ENCODE assay signal across 8 cellular contexts in the genomic region with DNA sequence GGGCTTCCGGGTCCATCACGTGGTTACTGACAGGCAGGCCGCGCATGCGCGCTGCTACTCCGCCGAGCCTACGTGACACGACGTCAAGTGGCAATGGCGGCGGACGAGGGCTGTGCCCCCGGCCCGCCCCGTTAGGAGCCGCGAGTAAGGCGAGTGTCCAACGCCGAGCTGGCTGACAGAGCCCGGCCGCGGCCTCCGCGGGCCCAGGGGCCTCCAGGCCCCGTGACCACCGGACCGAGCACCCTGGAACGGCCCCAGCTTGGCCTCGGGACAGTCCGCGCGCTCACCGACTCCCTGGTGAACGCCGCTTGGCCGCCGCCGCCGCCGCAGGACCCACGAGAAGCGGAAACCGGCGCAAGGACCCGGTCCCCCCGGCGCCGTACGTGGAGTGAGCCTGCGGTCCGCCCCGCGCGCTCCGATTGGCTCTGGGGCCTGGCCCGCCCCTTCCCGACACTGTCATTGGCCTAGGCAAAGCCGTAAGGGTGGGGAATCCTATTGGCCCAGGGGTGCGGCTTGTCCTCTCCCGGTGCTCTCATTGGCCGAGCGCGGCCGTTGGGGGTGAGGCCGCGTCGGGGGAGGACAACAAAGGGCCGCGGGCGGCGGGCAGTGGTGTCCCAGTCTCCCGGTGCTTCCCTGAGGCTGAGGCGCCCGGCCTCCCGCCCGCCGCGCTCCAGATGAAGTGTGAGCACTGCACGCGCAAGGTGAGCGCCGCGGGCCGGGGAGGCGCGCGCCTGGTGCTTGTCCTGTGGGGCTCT. TPM values are rescaled to one million over a fixed set of nuclear protein-coding genes. Genes with fewer than 3 reads are reported as not detected.
A peak's percentile ranks its signal among the peaks of the same experiment; 100 is the strongest.
DNase-seq lines count a peak whose midpoint lies in the region; ATAC-seq and TF ChIP-seq lines count a peak whose summit lies in the region.

NARF (plus strand) TSS at position 612 of the 755 bp plus-strand sequence; CDS start at position 675, 63 bp downstream.

- peaks cover 27% of the 10 kb centered on the region for H3K4me1 Mint-ChIP-seq in progenitor cell of endocrine pancreas (ENCODE audit: low read depth)

- no peak for TF ChIP-seq CTCF in GM13976 (IDR thresholded peaks at IDR 0.05; ENCODE audit: borderline replicate concordance, control extremely low read depth, extremely low read depth, insufficient read depth, missing control alignments)
- TF ChIP-seq CTCF in progenitor cell of endocrine pancreas (IDR thresholded peaks at IDR 0.05; ENCODE audit: unreplicated experiment), result no peak

- H3K27ac Mint-ChIP-seq in progenitor cell of endocrine pancreas, result peak within 1 kb of the TSS; percentile 96

- H3K4me3 Mint-ChIP-seq in progenitor cell of endocrine pancreas (ENCODE audit: low read depth), result peak within 1 kb of the TSS; percentile 90

- DNase-seq in GM13976 (ENCODE audit: low spot score), result peak; percentile 99
- DNase-seq in NCI-H146 treated with DMSO at 0.1 percent for 48 hours (lab: John Stamatoyannopoulos, UW; ENCODE audit: unreplicated experiment), result peak; percentile 96
- peak; percentile 97 for DNase-seq in amniotic epithelial cell (ENCODE audit: low read depth)
- peak; percentile 99 for DNase-seq in left cardiac atrium
- DNase-seq in progenitor cell of endocrine pancreas (ENCODE audit: low spot score, unreplicated experiment), result peak; percentile 95
- peak; percentile 98 for DNase-seq in ureter (ENCODE audit: low spot score)

- no peaks in the 10 kb centered on the region for H3K27me3 Mint-ChIP-seq in progenitor cell of endocrine pancreas

- intact Hi-C loops in T-helper 1 cell treated with Interleukin-12 subunit alpha and Interleukin-12 subunit beta and Interleukin-4 antibody, amounts not matched to agents 30 ng/mL and 1 ng/mL, for 36 hours (cut with micrococcal nuclease), result loop anchor here (1.0 to 5.0 kb wide), 10 partner anchors 8 to 435 kb away; partner anchors contain the start of genes CYBC1, DCXR, FOXK2 and LRRC45
- intact Hi-C loops in left cardiac atrium (cut with DNase I), result no loop called here

- peaks cover 3% of the 10 kb centered on the region for H3K9me3 Mint-ChIP-seq in progenitor cell of endocrine pancreas (ENCODE audit: low read depth)

- in situ Hi-C loops in GM13976 (cut with MboI; ENCODE audit: low sequenced_read_pairs, unreplicated experiment), result no loop called here

- ATAC-seq in HG02870 (IDR thresholded peaks at IDR 0.05; ENCODE audit: unreplicated experiment) (peak; percentile 91), left cardiac atrium (peak; percentile 99)

- H3K36me3 Mint-ChIP-seq in progenitor cell of endocrine pancreas (ENCODE audit: insufficient read depth), result peaks cover 9% of the 10 kb centered on the region

RNA-seq across cellular contexts. Expression of gene NARF, which starts in this region (rescaled TPM):
- total RNA-seq in T-helper 1 cell treated with Interleukin-12 subunit alpha and Interleukin-12 subunit beta and Interleukin-4 antibody, amounts not matched to agents 30 ng/mL and 1 ng/mL, for 36 hours, result 168 and 184 TPM in 2 replicates
- total RNA-seq in left cardiac atrium (10 to 100 TPM; 63.7 to 65.9 TPM), progenitor cell of endocrine pancreas (86.9 and 94.0 TPM in 2 replicates), ureter (48.2 TPM)

Comparison
In these comparisons a context has a peak if more than half of its experiments do, and no peak if none do; other contexts are left out.
1. Peak in every context shown above with its lines: DNase-seq and ATAC-seq.